ENCODE assay signal across 28 cellular contexts in the genomic region with DNA sequence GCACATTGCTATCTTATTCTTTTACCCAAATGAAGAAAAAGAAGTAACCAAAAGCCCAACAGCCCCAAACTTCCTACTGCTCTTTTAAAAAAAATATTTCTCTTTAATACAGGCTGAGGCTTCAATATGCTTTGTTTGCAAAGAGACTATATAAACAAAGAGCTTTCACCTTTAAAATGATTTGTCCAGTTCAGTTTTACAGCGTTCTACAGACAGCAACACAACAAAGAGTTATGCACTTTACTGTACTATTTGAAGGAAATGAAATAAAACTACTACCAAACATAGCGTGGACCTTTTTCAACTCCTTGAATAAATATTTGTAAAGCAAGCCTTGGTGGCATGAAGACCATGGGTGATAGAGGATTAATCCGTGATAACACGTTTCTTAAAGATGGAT.
"Had no signal": no experiment of that assay in that cellular context is flagged by ENCODE, and none has a peak within 500 bp of the region (broad histone marks: within the 10 kb centered on the region; RNA-seq: fewer than 3 reads in every experiment).

No MANE protein-coding gene starts in this region.

- H3K9me3 ChIP-seq: esophagus squamous epithelium, prostate gland, right atrium auricular region, sigmoid colon, thyroid gland had no signal

- H3K9me3 Mint-ChIP-seq: immature natural killer cell; stimulated activated effector memory CD8-positive, alpha-beta T cell treated with anti-CD3 and anti-CD28 coated beads, Interleukin-12 subunit alpha, Interleukin-12 subunit beta, amount 100 ng/mL, for 72 hours had no signal

- ATAC-seq: heart right ventricle; left lobe of liver; naive thymus-derived CD4-positive, alpha-beta T cell; stimulated activated effector memory CD8-positive, alpha-beta T cell treated with anti-CD3 and anti-CD28 coated beads, Interleukin-12 subunit alpha, Interleukin-12 subunit beta, amount 100 ng/mL, for 72 hours had no signal

- H3K27ac ChIP-seq: coronary artery, esophagus squamous epithelium, heart right ventricle, neural progenitor cell, prostate gland, right atrium auricular region, stomach, thyroid gland had no signal

- H3K4me3 Mint-ChIP-seq: immature natural killer cell; mesothelial cell of epicardium; naive thymus-derived CD4-positive, alpha-beta T cell; nephron; neural progenitor cell; stimulated activated effector memory CD8-positive, alpha-beta T cell treated with anti-CD3 and anti-CD28 coated beads, Interleukin-12 subunit alpha, Interleukin-12 subunit beta, amount 100 ng/mL, for 72 hours had no signal

- H3K4me2 ChIP-seq: neural progenitor cell had no signal

- H3K4me1 Mint-ChIP-seq: naive thymus-derived CD4-positive, alpha-beta T cell; stimulated activated effector memory CD8-positive, alpha-beta T cell treated with anti-CD3 and anti-CD28 coated beads, Interleukin-12 subunit alpha, Interleukin-12 subunit beta, amount 100 ng/mL, for 72 hours had no signal

- H3K27me3 ChIP-seq: esophagus squamous epithelium, heart right ventricle, neural progenitor cell, right atrium auricular region, sigmoid colon, stomach, thyroid gland had no signal

- H3K36me3 ChIP-seq: esophagus squamous epithelium, heart right ventricle, neural progenitor cell, prostate gland, right atrium auricular region, sigmoid colon, stomach, thyroid gland had no signal

- H3K4me1 ChIP-seq: esophagus squamous epithelium, neural progenitor cell, prostate gland, thyroid gland had no signal

- H3K4me3 ChIP-seq: coronary artery, esophagus squamous epithelium, heart right ventricle, neural progenitor cell, prostate gland, right atrium auricular region, sigmoid colon, stomach, thyroid gland had no signal

- H3K36me3 Mint-ChIP-seq: immature natural killer cell; mesothelial cell of epicardium; naive thymus-derived CD4-positive, alpha-beta T cell; neural progenitor cell; stimulated activated effector memory CD8-positive, alpha-beta T cell treated with anti-CD3 and anti-CD28 coated beads, Interleukin-12 subunit alpha, Interleukin-12 subunit beta, amount 100 ng/mL, for 72 hours had no signal

- H3K9ac ChIP-seq: neural progenitor cell had no signal

- DNase-seq: dermis blood vessel endothelial cell; effector memory CD4-positive, alpha-beta T cell; erythroblast; esophagus squamous epithelium; foreskin melanocyte; glutamatergic neuron; heart right ventricle; hypothalamus; immature natural killer cell; mesenchymal stem cell; naive thymus-derived CD4-positive, alpha-beta T cell; sigmoid colon; stimulated activated CD4-positive, alpha-beta T cell treated with anti-CD3 and anti-CD28 coated beads, Interleukin-2, amount 100 ng/mL, for 24 hours; stimulated activated CD4-positive, alpha-beta T cell treated with anti-CD3 and anti-CD28 coated beads, Interleukin-4, amount 100 ng/mL, for 24 hours; stimulated activated naive CD4-positive, alpha-beta T cell treated with Interleukin-2 at 50 U/mL for 16 hours; stomach; thyroid gland; trophoblast cell had no signal

- H3K27ac Mint-ChIP-seq: immature natural killer cell; naive thymus-derived CD4-positive, alpha-beta T cell; neural progenitor cell; stimulated activated effector memory CD8-positive, alpha-beta T cell treated with anti-CD3 and anti-CD28 coated beads, Interleukin-12 subunit alpha, Interleukin-12 subunit beta, amount 100 ng/mL, for 72 hours had no signal

- FAIRE-seq: endometrium, keratinocyte had no signal
